10 cellular contexts compared by ENCODE assay signal in genomic region chr16:74771656-74772315, GRCh38. TPM values are rescaled to one million over a fixed set of nuclear protein-coding genes. Genes with fewer than 3 reads are reported as not detected.
DNase-seq lines count a peak whose midpoint lies in the region; ATAC-seq and TF ChIP-seq lines count a peak whose summit lies in the region.
"Had no signal": no experiment of that assay in that cellular context is flagged by ENCODE, and none has a peak within 500 bp of the region (broad histone marks: within the 10 kb centered on the region; RNA-seq: fewer than 3 reads in every experiment).

No MANE protein-coding gene starts in this region.

- DNase-seq in GM06990 (ENCODE audit: extremely low read depth, insufficient read length) (peak; percentile 55), HuH-7.5 (ENCODE audit: low spot score) (no peak), globus pallidus (ENCODE audit: low spot score) (no peak)
- no peak for DNase-seq in activated naive CD8-positive, alpha-beta T cell treated with anti-CD3 and anti-CD28 coated beads, Interleukin-2, amount 50 U/mL, for 24 hours
- DNase-seq in stimulated activated CD8-positive, alpha-beta memory T cell treated with anti-CD3 and anti-CD28 coated beads, Interleukin-4, amount 100 ng/mL, for 48 hours: no peak
- DNase-seq: left ventricle myocardium inferior had no signal

- no peaks in the 10 kb centered on the region for H3K27me3 ChIP-seq in GM06990 (replicated peaks; ENCODE audit: control insufficient read depth, insufficient read depth, low read length)

- no peak for TF ChIP-seq CTCF in GM06990 (IDR thresholded peaks at IDR 0.05; ENCODE audit: insufficient read depth, low read length, poor library complexity, severe bottlenecking)

- H3K36me3 ChIP-seq in GM06990 (ENCODE audit: control insufficient read depth, insufficient read depth, low read length): no peaks in the 10 kb centered on the region
- H3K36me3 ChIP-seq: left ventricle myocardium inferior had no signal

- no peak overlapping the region for H3K4me3 ChIP-seq in GM06990 (replicated peaks; ENCODE audit: low read depth, low read length)
- H3K4me3 ChIP-seq: left ventricle myocardium inferior had no signal

- H3K27me3 Mint-ChIP-seq in IgD-negative memory B cell: peaks cover 7% of the 10 kb centered on the region
- H3K27me3 Mint-ChIP-seq in activated naive CD8-positive, alpha-beta T cell treated with anti-CD3 and anti-CD28 coated beads, Interleukin-2, amount 50 U/mL, for 24 hours: peaks cover 40% of the 10 kb centered on the region

- H3K27ac Mint-ChIP-seq in IgD-negative memory B cell: peak overlapping the region in 2 of 3 donors; percentile 2 to 10
- H3K27ac Mint-ChIP-seq in activated naive CD8-positive, alpha-beta T cell treated with anti-CD3 and anti-CD28 coated beads, Interleukin-2, amount 50 U/mL, for 24 hours: no peak overlapping the region
- H3K27ac Mint-ChIP-seq: brain had no signal

- H3K4me1 Mint-ChIP-seq in IgD-negative memory B cell: peaks cover 11 to 27% (median 21%) of the 10 kb centered on the region in 3 donors
- peaks cover 8% of the 10 kb centered on the region for H3K4me1 Mint-ChIP-seq in activated naive CD8-positive, alpha-beta T cell treated with anti-CD3 and anti-CD28 coated beads, Interleukin-2, amount 50 U/mL, for 24 hours

- H3K4me3 Mint-ChIP-seq in IgD-negative memory B cell: peak overlapping the region; percentile 0 to 90 (median 66)
- H3K4me3 Mint-ChIP-seq in activated naive CD8-positive, alpha-beta T cell treated with anti-CD3 and anti-CD28 coated beads, Interleukin-2, amount 50 U/mL, for 24 hours: no peak overlapping the region
- H3K4me3 Mint-ChIP-seq: brain had no signal

- H3K9me3 Mint-ChIP-seq in IgD-negative memory B cell: no peaks in the 10 kb centered on the region
- H3K9me3 Mint-ChIP-seq in activated naive CD8-positive, alpha-beta T cell treated with anti-CD3 and anti-CD28 coated beads, Interleukin-2, amount 50 U/mL, for 24 hours: no peaks in the 10 kb centered on the region

- ATAC-seq in GM19324 (IDR thresholded peaks at IDR 0.05; ENCODE audit: low FRiP score, unreplicated experiment): peak; percentile 64
- peak; percentile 63 for ATAC-seq in HG02798 (IDR thresholded peaks at IDR 0.05; ENCODE audit: poor library complexity, unreplicated experiment)
- ATAC-seq in activated naive CD8-positive, alpha-beta T cell treated with anti-CD3 and anti-CD28 coated beads, Interleukin-2, amount 50 U/mL, for 24 hours: no peak

- H3K36me3 Mint-ChIP-seq in IgD-negative memory B cell: peaks cover 4% of the 10 kb centered on the region
- H3K36me3 Mint-ChIP-seq in activated naive CD8-positive, alpha-beta T cell treated with anti-CD3 and anti-CD28 coated beads, Interleukin-2, amount 50 U/mL, for 24 hours (ENCODE audit: low read depth): no peaks in the 10 kb centered on the region
- H3K36me3 Mint-ChIP-seq: brain had no signal

RNA-seq across cellular contexts. Expression of gene FA2H, which starts 2.8 kb away (rescaled TPM):
- 4.0 TPM for polyA plus RNA-seq in IgD-negative memory B cell
